29 cellular contexts compared by ENCODE assay signal in the genomic region with DNA sequence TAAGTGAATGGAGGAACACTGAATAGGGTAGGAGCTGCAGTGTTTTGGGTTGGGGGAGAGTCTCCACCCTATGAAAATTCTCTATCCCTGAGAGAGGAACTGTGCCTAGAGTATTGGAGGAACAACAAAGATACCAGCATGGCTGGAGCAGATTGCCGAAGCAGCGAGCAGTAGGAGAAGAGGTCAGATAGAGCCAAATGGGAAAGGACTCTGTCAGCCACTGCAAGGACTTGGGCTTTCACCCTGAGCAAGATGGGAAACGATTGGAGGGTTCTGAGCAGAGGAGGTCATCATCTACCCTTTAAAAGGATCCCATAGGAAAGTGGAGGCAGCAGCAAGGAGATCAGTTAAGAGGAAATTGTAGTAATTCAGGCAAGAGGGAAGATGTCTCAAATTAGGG.
"Had no signal": no experiment of that assay in that cellular context is flagged by ENCODE, and none has a peak within 500 bp of the region (broad histone marks: within the 10 kb centered on the region; RNA-seq: fewer than 3 reads in every experiment).

No MANE protein-coding gene starts in this region.

- DNase-seq: immature natural killer cell; kidney; left colon; left lung; lower lobe of right lung; mammary epithelial cell; mesenchymal stem cell; naive thymus-derived CD8-positive, alpha-beta T cell; occipital lobe; ovary; right lobe of liver; stimulated activated CD4-positive, alpha-beta T cell treated with anti-CD3 and anti-CD28 coated beads, Interleukin-1b, Interleukin-23, amount 100 ng/mL, for 48 hours; stimulated activated CD4-positive, alpha-beta T cell treated with anti-CD3 and anti-CD28 coated beads, Interleukin-2, amount 100 ng/mL, for 48 hours; stimulated activated CD4-positive, alpha-beta T cell treated with anti-CD3 and anti-CD28 coated beads, Interleukin-4, amount 100 ng/mL, for 4 hours; stimulated activated CD8-positive, alpha-beta memory T cell treated with anti-CD3 and anti-CD28 coated beads, Interleukin-4, amount 100 ng/mL, for 48 hours; stimulated activated naive CD4-positive, alpha-beta T cell treated with Interleukin-2 at 50 U/mL for 16 hours; stimulated activated naive CD8-positive, alpha-beta T cell treated with anti-CD3 and anti-CD28 coated beads, Interleukin-15, amount 100 ng/mL, for 72 hours; substantia nigra; uterus had no signal

- H3K27ac Mint-ChIP-seq: immature natural killer cell; naive thymus-derived CD8-positive, alpha-beta T cell; nephron; progenitor cell of endocrine pancreas; stimulated activated memory B cell treated with anti-CD40 and anti-IgM and Interleukin-4, amounts not matched to agents 10 μg/mL and 1 μg/mL and 100 μg/mL, for 72 hours; stimulated activated naive CD8-positive, alpha-beta T cell treated with anti-CD3 and anti-CD28 coated beads, Interleukin-15, amount 100 ng/mL, for 72 hours; type B pancreatic cell had no signal

- H3K27me3 Mint-ChIP-seq: progenitor cell of endocrine pancreas had no signal

- H3K9me3 ChIP-seq: left lung, lower lobe of right lung, neutrophil, ovary, right atrium auricular region, right lobe of liver, tibial nerve, uterus had no signal

- H3K36me3 Mint-ChIP-seq: immature natural killer cell; naive thymus-derived CD8-positive, alpha-beta T cell; stimulated activated memory B cell treated with anti-CD40 and anti-IgM and Interleukin-4, amounts not matched to agents 10 μg/mL and 1 μg/mL and 100 μg/mL, for 72 hours; type B pancreatic cell had no signal

- ATAC-seq: left colon; left lung; lower lobe of right lung; naive thymus-derived CD8-positive, alpha-beta T cell; right lobe of liver; stimulated activated memory B cell treated with anti-CD40 and anti-IgM and Interleukin-4, amounts not matched to agents 10 μg/mL and 1 μg/mL and 100 μg/mL, for 72 hours; stimulated activated naive CD8-positive, alpha-beta T cell treated with anti-CD3 and anti-CD28 coated beads, Interleukin-15, amount 100 ng/mL, for 72 hours had no signal

- H3K27me3 ChIP-seq: ovary, right atrium auricular region, right lobe of liver, tibial nerve, uterus had no signal

- H3K4me2 ChIP-seq: smooth muscle cell had no signal

- H3K27ac ChIP-seq: left lung, lower lobe of right lung, neutrophil, ovary, right atrium auricular region, right lobe of liver, tibial nerve, uterus had no signal

- H3K4me1 Mint-ChIP-seq: stimulated activated naive CD8-positive, alpha-beta T cell treated with anti-CD3 and anti-CD28 coated beads, Interleukin-15, amount 100 ng/mL, for 72 hours had no signal

- H3K9me3 Mint-ChIP-seq: immature natural killer cell; naive thymus-derived CD8-positive, alpha-beta T cell; nephron; neural crest cell; stimulated activated memory B cell treated with anti-CD40 and anti-IgM and Interleukin-4, amounts not matched to agents 10 μg/mL and 1 μg/mL and 100 μg/mL, for 72 hours; stimulated activated naive CD8-positive, alpha-beta T cell treated with anti-CD3 and anti-CD28 coated beads, Interleukin-15, amount 100 ng/mL, for 72 hours; type B pancreatic cell had no signal

- H3K4me3 Mint-ChIP-seq: immature natural killer cell; naive thymus-derived CD8-positive, alpha-beta T cell; nephron; neural crest cell; stimulated activated memory B cell treated with anti-CD40 and anti-IgM and Interleukin-4, amounts not matched to agents 10 μg/mL and 1 μg/mL and 100 μg/mL, for 72 hours; stimulated activated naive CD8-positive, alpha-beta T cell treated with anti-CD3 and anti-CD28 coated beads, Interleukin-15, amount 100 ng/mL, for 72 hours; type B pancreatic cell had no signal

- H3K4me3 ChIP-seq: left lung, lower lobe of right lung, ovary, right atrium auricular region, right lobe of liver, smooth muscle cell, tibial nerve, uterus had no signal

- FAIRE-seq: islet of Langerhans, kidney had no signal

- H3K36me3 ChIP-seq: left lung, lower lobe of right lung, neutrophil, ovary, right atrium auricular region, right lobe of liver, tibial nerve, uterus had no signal
